Comparison of ENCODE assay signal across 13 cellular contexts in the genomic region with DNA sequence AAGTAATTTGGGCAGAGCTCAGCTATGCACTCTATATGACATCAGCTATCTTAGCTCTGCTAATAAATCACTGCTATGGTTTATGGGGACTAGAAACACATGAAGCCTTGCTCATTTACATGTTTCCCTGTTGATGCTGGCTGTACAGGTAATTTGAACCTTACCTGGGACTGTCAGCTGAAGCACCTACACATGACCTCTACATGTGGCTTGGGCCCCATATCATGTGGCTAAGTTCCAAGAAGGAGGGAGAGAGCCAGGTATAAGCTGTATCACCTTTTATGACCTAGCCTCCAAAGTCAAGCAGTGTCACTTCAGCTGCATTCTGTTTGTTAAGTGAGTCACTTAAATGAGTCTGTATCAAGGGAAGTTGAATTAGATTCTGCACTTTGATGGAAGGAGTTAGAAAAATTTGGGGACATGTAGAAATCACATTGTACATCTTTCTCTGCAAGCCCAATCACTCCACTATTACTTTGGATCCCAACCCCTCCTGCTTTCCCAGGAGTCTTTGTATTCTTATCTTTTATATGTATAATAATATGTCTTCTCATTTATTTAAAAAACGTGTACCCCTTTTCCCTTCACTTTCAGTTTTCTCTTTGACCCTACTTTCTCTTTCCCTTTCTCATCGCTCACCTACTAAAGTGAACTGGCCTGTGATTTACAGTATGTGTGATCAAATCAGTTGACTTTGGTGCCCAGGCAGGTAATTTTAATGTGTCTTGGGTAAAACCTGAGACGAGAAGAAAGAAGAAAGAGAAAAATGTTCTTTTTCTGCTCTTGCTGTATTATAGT. TPM values are rescaled to one million over a fixed set of nuclear protein-coding genes. Genes with fewer than 3 reads are reported as not detected.
DNase-seq lines count a peak whose midpoint lies in the region; ATAC-seq, FAIRE-seq and TF ChIP-seq lines count a peak whose summit lies in the region.
"Had no signal": no experiment of that assay in that cellular context is flagged by ENCODE, and none has a peak within 500 bp of the region (broad histone marks: within the 10 kb centered on the region; RNA-seq: fewer than 3 reads in every experiment).

No MANE protein-coding gene starts in this region.

- no peak for DNase-seq in GM12892 (ENCODE audit: insufficient read length)
- no peak for DNase-seq in brain microvascular endothelial cell
- DNase-seq in coronary artery (ENCODE audit: low spot score): no peak
- no peak for DNase-seq in NCI-H187 treated with DMSO at 0.1 percent for 48 hours (lab: John Stamatoyannopoulos, UW)
- DNase-seq in frontal cortex (ENCODE audit: low spot score in 2 of 2): no peak
- DNase-seq: cortex of kidney, GM23248, SIG-M5 had no signal

- H3K4me3 ChIP-seq in brain microvascular endothelial cell (ENCODE audit: low read depth, low read length): no peak overlapping the region
- no peak overlapping the region for H3K4me3 ChIP-seq in coronary artery
- H3K4me3 ChIP-seq: GM23248, thoracic aorta had no signal

- H3K9me3 ChIP-seq in KOPT-K1 (ENCODE audit: insufficient read depth, low read length, poor library complexity, severe bottlenecking): peaks cover 4% of the 10 kb centered on the region
- H3K9me3 ChIP-seq: thoracic aorta had no signal

- in situ Hi-C loops in brain microvascular endothelial cell (cut with HindIII; ENCODE audit: low pct_ligation_motif_present, low sequenced_read_pairs): no loop called here

- TF ChIP-seq POLR2A in GM12892 (IDR thresholded peaks at IDR 0.05; ENCODE audit: low read depth, low read length): no peak

- FAIRE-seq in GM12892 (lab: Jason Lieb, UNC): peak; percentile 71
- FAIRE-seq in islet of Langerhans (lab: Jason Lieb, UNC): peak; percentile 17
- FAIRE-seq in frontal cortex (lab: Jason Lieb, UNC): no peak

- TF ChIP-seq CTCF in brain microvascular endothelial cell (IDR thresholded peaks at IDR 0.05; ENCODE audit: low read depth, low read length, missing control alignments): no peak
- TF ChIP-seq CTCF in coronary artery (IDR thresholded peaks at IDR 0.05): no peak

- peak overlapping the region; percentile 48 for H3K27ac ChIP-seq in KOPT-K1 (ENCODE audit: low read depth, low read length, poor library complexity, severe bottlenecking)
- no peak overlapping the region for H3K27ac ChIP-seq in brain microvascular endothelial cell
- H3K27ac ChIP-seq in coronary artery: no peak overlapping the region
- H3K27ac ChIP-seq: GM23248, parathyroid adenoma, thoracic aorta had no signal

- H3K36me3 ChIP-seq in KOPT-K1 (ENCODE audit: insufficient read depth, low read length) (no peaks in the 10 kb centered on the region), brain microvascular endothelial cell (replicated peaks) (no peaks in the 10 kb centered on the region)
- H3K36me3 ChIP-seq: thoracic aorta had no signal

- peak; percentile 75 for ATAC-seq in GM21526 (IDR thresholded peaks at IDR 0.05; ENCODE audit: low FRiP score, unreplicated experiment)

- no peaks in the 10 kb centered on the region for H3K27me3 ChIP-seq in brain microvascular endothelial cell (replicated peaks)

RNA-seq across cellular contexts. Expression of gene PRKACB, which starts 53.4 kb away (rescaled TPM):
- 6.4 TPM for polyA plus RNA-seq in GM12892 (2012; ENCODE audit: missing spikeins)
- total RNA-seq in frontal cortex: 849 TPM
